20 cellular contexts compared by ENCODE assay signal in genomic region chr6:28371280-28371679, GRCh38.
"Had no signal": no experiment of that assay in that cellular context is flagged by ENCODE, and none has a peak within 500 bp of the region (broad histone marks: within the 10 kb centered on the region; RNA-seq: fewer than 3 reads in every experiment).

No MANE protein-coding gene starts in this region.

- H3K79me2 ChIP-seq: hepatocyte had no signal

- H3K4me3 Mint-ChIP-seq: naive thymus-derived CD8-positive, alpha-beta T cell had no signal

- H3K9me3 ChIP-seq: esophagus muscularis mucosa, mucosa of descending colon, neutrophil, psoas muscle, spleen, stomach, thoracic aorta, transverse colon had no signal

- H3K4me1 ChIP-seq: esophagus muscularis mucosa, psoas muscle, stomach, transverse colon had no signal

- H3K27me3 Mint-ChIP-seq: naive thymus-derived CD8-positive, alpha-beta T cell had no signal

- H3K27ac Mint-ChIP-seq: naive thymus-derived CD8-positive, alpha-beta T cell had no signal

- DNase-seq: effector memory CD4-positive, alpha-beta T cell; left colon; mucosa of descending colon; naive thymus-derived CD8-positive, alpha-beta T cell; psoas muscle; retina; spleen; stimulated activated CD4-positive, alpha-beta T cell treated with anti-CD3 and anti-CD28 coated beads, Interleukin-15, amount 100 ng/mL, for 24 hours; stimulated activated CD4-positive, alpha-beta T cell treated with anti-CD3 and anti-CD28 coated beads, Interleukin-1b, Interleukin-23, amount 100 ng/mL, for 48 hours; stimulated activated CD4-positive, alpha-beta T cell treated with anti-CD3 and anti-CD28 coated beads, Interleukin-4, amount 100 ng/mL, for 24 hours; stimulated activated naive CD4-positive, alpha-beta T cell; stomach; substantia nigra; transverse colon had no signal

- H3K9me3 Mint-ChIP-seq: naive thymus-derived CD8-positive, alpha-beta T cell had no signal

- ATAC-seq: left colon; naive thymus-derived CD8-positive, alpha-beta T cell; psoas muscle; sciatic nerve had no signal

- H3K4me3 ChIP-seq: esophagus muscularis mucosa, hepatocyte, mucosa of descending colon, psoas muscle, spleen, stomach, thoracic aorta, transverse colon had no signal

- H2AFZ ChIP-seq: hepatocyte had no signal

- H3K27ac ChIP-seq: epithelial cell of prostate, esophagus muscularis mucosa, hepatocyte, neutrophil, psoas muscle, stomach, thoracic aorta, transverse colon had no signal

- H3K4me2 ChIP-seq: hepatocyte had no signal

- H3K27me3 ChIP-seq: esophagus muscularis mucosa, hepatocyte, neutrophil, spleen, stomach, transverse colon had no signal
